28 cellular contexts compared by ENCODE assay signal in genomic region chr2:119423811-119424210, GRCh38. TPM values are rescaled to one million over a fixed set of nuclear protein-coding genes. Genes with fewer than 3 reads are reported as not detected.
"Had no signal": no experiment of that assay in that cellular context is flagged by ENCODE, and none has a peak within 500 bp of the region (broad histone marks: within the 10 kb centered on the region; RNA-seq: fewer than 3 reads in every experiment).

No MANE protein-coding gene starts in this region.

- H3K36me3 ChIP-seq: heart right ventricle, left lung, lower lobe of right lung, ovary, prostate gland, sigmoid colon, spleen, tibial nerve, upper lobe of right lung had no signal

- FAIRE-seq: keratinocyte, small intestine had no signal

- H3K4me1 ChIP-seq: prostate gland, sigmoid colon had no signal

- DNase-seq: heart right ventricle; hippocampal formation; kidney glomerular epithelial cell; left cardiac atrium; left lung; mammary epithelial cell; mesenchymal stem cell; naive thymus-derived CD4-positive, alpha-beta T cell; ovary; right cardiac atrium; sigmoid colon; spleen; stimulated activated CD4-positive, alpha-beta T cell treated with anti-CD3 and anti-CD28 coated beads, Interleukin-2, amount 100 ng/mL, for 48 hours; stimulated activated CD4-positive, alpha-beta T cell treated with anti-CD3 and anti-CD28 coated beads, Interleukin-4, amount 100 ng/mL, for 4 hours; stimulated activated CD8-positive, alpha-beta memory T cell treated with anti-CD3 and anti-CD28 coated beads, Interleukin-4, amount 100 ng/mL, for 48 hours; stimulated activated naive CD4-positive, alpha-beta T cell treated with Interleukin-2 at 50 U/mL for 16 hours; stimulated activated naive CD8-positive, alpha-beta T cell treated with anti-CD3 and anti-CD28 coated beads, Interleukin-15, amount 100 ng/mL, for 72 hours; substantia nigra; upper lobe of right lung had no signal

- H3K27ac ChIP-seq: heart right ventricle, left lung, lower lobe of right lung, ovary, prostate gland, sigmoid colon, spleen, tibial nerve, upper lobe of right lung had no signal

- H3K27me3 ChIP-seq: heart right ventricle, ovary, sigmoid colon, tibial nerve, upper lobe of right lung had no signal

- H3K9me3 ChIP-seq: left lung, lower lobe of right lung, ovary, prostate gland, upper lobe of right lung had no signal

- ATAC-seq: heart right ventricle; left cardiac atrium; left lung; lower lobe of right lung; naive thymus-derived CD4-positive, alpha-beta T cell; right cardiac atrium; upper lobe of right lung had no signal

- H3K4me3 ChIP-seq: heart right ventricle, left lung, lower lobe of right lung, ovary, prostate gland, sigmoid colon, spleen, tibial nerve, upper lobe of right lung had no signal

RNA-seq across cellular contexts. Expression of gene TMEM37, which starts 7.8 kb away (rescaled TPM):
- total RNA-seq: mammary epithelial cell; myocyte; natural killer cell treated with Interleukin-12 subunit alpha and Interleukin-12 subunit beta and Interleukin-15 and Interleukin-18, amount 100 ng/mL, for 72 hours; temporal lobe had no signal
- polyA plus RNA-seq: neural cell had no signal
